ENCODE assay signal across 9 cellular contexts in the genomic region with DNA sequence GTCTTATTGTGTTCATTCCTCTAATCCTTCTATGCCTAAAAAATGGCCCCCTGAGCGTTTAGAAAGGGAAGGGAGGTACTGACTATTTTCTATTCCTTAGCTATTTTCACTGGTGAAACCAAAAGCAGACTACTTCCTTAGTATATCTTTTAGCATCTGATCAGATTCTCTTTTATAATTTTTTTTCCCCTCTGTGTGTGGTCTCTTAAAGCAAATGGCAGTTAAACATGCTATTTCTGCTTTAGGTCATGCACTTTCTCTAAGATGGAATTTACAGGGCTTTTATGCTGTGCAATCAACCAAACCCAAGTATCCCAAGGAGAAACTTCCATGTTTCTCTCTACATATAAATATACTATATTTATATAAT. TPM values are rescaled to one million over a fixed set of nuclear protein-coding genes. Genes with fewer than 3 reads are reported as not detected.
DNase-seq lines count a peak whose midpoint lies in the region; ATAC-seq and TF ChIP-seq lines count a peak whose summit lies in the region.
"Had no signal": no experiment of that assay in that cellular context is flagged by ENCODE, and none has a peak within 500 bp of the region (broad histone marks: within the 10 kb centered on the region; RNA-seq: fewer than 3 reads in every experiment).

No MANE protein-coding gene starts in this region.

- CTCF ChIA-PET in naive thymus-derived CD4-positive, alpha-beta T cell (lab: Charles Lee) = interaction anchor here (0.6 to 3.4 kb wide), 3 partner anchors 9 to 96 kb away, joined by 3 to 23 read pairs (median 10); a partner anchor contains a TSS
- CTCF ChIA-PET in activated CD4-positive, alpha-beta memory T cell treated with anti-CD3 and anti-CD28 coated beads, Interleukin-2, amount 10 ng/mL, durations not matched to agents 7 days and 5 days (lab: Charles Lee) = no interaction called here

- peak overlapping the region; percentile 48 to 91 (median 78) for H3K4me3 Mint-ChIP-seq in naive thymus-derived CD4-positive, alpha-beta T cell
- H3K4me3 Mint-ChIP-seq in activated CD4-positive, alpha-beta memory T cell treated with anti-CD3 and anti-CD28 coated beads, Interleukin-2, amount 10 ng/mL, durations not matched to agents 7 days and 5 days = no peak overlapping the region
- H3K4me3 Mint-ChIP-seq in activated T-helper 2 cell treated with anti-CD3 and anti-CD28 coated beads, Interferon-gamma antibody, Interleukin-2, Interleukin-4, amounts not matched to agents 10 μg/mL and 5 μg/mL and 100 μg/mL, durations not matched to agents 14 hours and 24 hours and 36 hours (ENCODE audit: low read depth) = no peak overlapping the region

- peak overlapping the region; percentile 86 for H3K27ac ChIP-seq in ACC112 (ENCODE audit: low read depth, low read length)
- H3K27ac ChIP-seq in KOPT-K1 (ENCODE audit: low read depth, low read length, poor library complexity, severe bottlenecking) = peak overlapping the region; percentile 68
- H3K27ac ChIP-seq in coronary artery = peak overlapping the region; percentile 49 to 80
- peak overlapping the region; percentile 83 for H3K27ac ChIP-seq in naive thymus-derived CD4-positive, alpha-beta T cell (ENCODE audit: low read depth, low read length)

- intact Hi-C loops in naive thymus-derived CD4-positive, alpha-beta T cell (cut with micrococcal nuclease) = loop anchor here in 1 of 2 donors (2.0 kb wide), 1 partner anchor 14 kb away; no protein-coding TSS in a partner anchor
- intact Hi-C loops in activated T-helper 2 cell treated with anti-CD3 and anti-CD28 coated beads, Interferon-gamma antibody, Interleukin-2, Interleukin-4, amounts not matched to agents 10 μg/mL and 5 μg/mL and 100 μg/mL, durations not matched to agents 14 hours and 24 hours and 36 hours (cut with micrococcal nuclease) = loop anchor here (5.0 kb wide), 2 partner anchors 36 to 359 kb away; no protein-coding TSS in a partner anchor

- H3K9me3 Mint-ChIP-seq in naive thymus-derived CD4-positive, alpha-beta T cell = peaks cover 0 to 5% (median 0%) of the 10 kb centered on the region in 11 donors
- H3K9me3 Mint-ChIP-seq in activated CD4-positive, alpha-beta memory T cell treated with anti-CD3 and anti-CD28 coated beads, Interleukin-2, amount 10 ng/mL, durations not matched to agents 7 days and 5 days = no peaks in the 10 kb centered on the region
- H3K9me3 Mint-ChIP-seq in activated T-helper 2 cell treated with anti-CD3 and anti-CD28 coated beads, Interferon-gamma antibody, Interleukin-2, Interleukin-4, amounts not matched to agents 10 μg/mL and 5 μg/mL and 100 μg/mL, durations not matched to agents 14 hours and 24 hours and 36 hours = no peaks in the 10 kb centered on the region

- H3K9me3 ChIP-seq in KOPT-K1 (ENCODE audit: insufficient read depth, low read length, poor library complexity, severe bottlenecking) = no peaks in the 10 kb centered on the region
- no peaks in the 10 kb centered on the region for H3K9me3 ChIP-seq in naive thymus-derived CD4-positive, alpha-beta T cell (ENCODE audit: control insufficient read depth in 2 of 3, low read length in 3 of 3)

- H3K27ac Mint-ChIP-seq in naive thymus-derived CD4-positive, alpha-beta T cell = peak overlapping the region; percentile 38 to 99 (median 97)
- H3K27ac Mint-ChIP-seq in activated CD4-positive, alpha-beta memory T cell treated with anti-CD3 and anti-CD28 coated beads, Interleukin-2, amount 10 ng/mL, durations not matched to agents 7 days and 5 days = no peak overlapping the region
- no peak overlapping the region for H3K27ac Mint-ChIP-seq in activated T-helper 2 cell treated with anti-CD3 and anti-CD28 coated beads, Interferon-gamma antibody, Interleukin-2, Interleukin-4, amounts not matched to agents 10 μg/mL and 5 μg/mL and 100 μg/mL, durations not matched to agents 14 hours and 24 hours and 36 hours

- TF ChIP-seq CTCF in coronary artery (IDR thresholded peaks at IDR 0.05) = no peak

- peak overlapping the region; percentile 99 for H2AFZ ChIP-seq in ACC112 (ENCODE audit: low read length, unreplicated experiment)

- H3K4me3 ChIP-seq in ACC112 (ENCODE audit: low read depth, low read length) (peak overlapping the region; percentile 83), coronary artery (peak overlapping the region; percentile 67)
- peak overlapping the region; percentile 9 for H3K4me3 ChIP-seq in naive thymus-derived CD4-positive, alpha-beta T cell (ENCODE audit: low read length)

- no peaks in the 10 kb centered on the region for H3K79me2 ChIP-seq in ACC112 (ENCODE audit: control insufficient read depth, insufficient read depth, low read length, unreplicated experiment)

- no peaks in the 10 kb centered on the region for H3K27me3 ChIP-seq in ACC112 (ENCODE audit: insufficient read depth, low read length)
- H3K27me3 ChIP-seq in naive thymus-derived CD4-positive, alpha-beta T cell (ENCODE audit: control insufficient read depth in 2 of 2, insufficient read depth in 2 of 2, low read length in 2 of 2) = no peaks in the 10 kb centered on the region

- DNase-seq in coronary artery (ENCODE audit: low spot score) = no peak
- DNase-seq in naive thymus-derived CD4-positive, alpha-beta T cell = peak in 2 of 9 donors; percentile 25 to 30
- DNase-seq in activated CD4-positive, alpha-beta memory T cell treated with anti-CD3 and anti-CD28 coated beads, Interleukin-2, amount 10 ng/mL, durations not matched to agents 7 days and 5 days = no peak
- DNase-seq in NCI-H2081 (lab: John Stamatoyannopoulos, UW) = no peak
- no peak for DNase-seq in AG08395 (ENCODE audit: low spot score)
- no peak for DNase-seq in activated T-helper 2 cell treated with anti-CD3 and anti-CD28 coated beads, Interferon-gamma antibody, Interleukin-2, Interleukin-4, amounts not matched to agents 10 μg/mL and 5 μg/mL and 100 μg/mL, durations not matched to agents 14 hours and 24 hours and 36 hours (ENCODE audit: low spot score)
- DNase-seq: NCI-H446 had no signal

- H3K27me3 Mint-ChIP-seq in naive thymus-derived CD4-positive, alpha-beta T cell = peaks cover 0 to 36% (median 0%) of the 10 kb centered on the region in 5 donors
- peaks cover 39% of the 10 kb centered on the region for H3K27me3 Mint-ChIP-seq in activated CD4-positive, alpha-beta memory T cell treated with anti-CD3 and anti-CD28 coated beads, Interleukin-2, amount 10 ng/mL, durations not matched to agents 7 days and 5 days
- H3K27me3 Mint-ChIP-seq in activated T-helper 2 cell treated with anti-CD3 and anti-CD28 coated beads, Interferon-gamma antibody, Interleukin-2, Interleukin-4, amounts not matched to agents 10 μg/mL and 5 μg/mL and 100 μg/mL, durations not matched to agents 14 hours and 24 hours and 36 hours (ENCODE audit: low read depth) = peaks cover 49% of the 10 kb centered on the region

- H3K4me1 Mint-ChIP-seq in naive thymus-derived CD4-positive, alpha-beta T cell = peaks cover 41 to 90% (median 76%) of the 10 kb centered on the region in 7 donors
- peaks cover 34% of the 10 kb centered on the region for H3K4me1 Mint-ChIP-seq in activated CD4-positive, alpha-beta memory T cell treated with anti-CD3 and anti-CD28 coated beads, Interleukin-2, amount 10 ng/mL, durations not matched to agents 7 days and 5 days
- H3K4me1 Mint-ChIP-seq in activated T-helper 2 cell treated with anti-CD3 and anti-CD28 coated beads, Interferon-gamma antibody, Interleukin-2, Interleukin-4, amounts not matched to agents 10 μg/mL and 5 μg/mL and 100 μg/mL, durations not matched to agents 14 hours and 24 hours and 36 hours (ENCODE audit: low read depth) = peaks cover 35% of the 10 kb centered on the region

- no peaks in the 10 kb centered on the region for H3K36me3 ChIP-seq in ACC112 (ENCODE audit: insufficient read depth, low read length)
- H3K36me3 ChIP-seq in KOPT-K1 (ENCODE audit: insufficient read depth, low read length) = no peaks in the 10 kb centered on the region
- no peaks in the 10 kb centered on the region for H3K36me3 ChIP-seq in naive thymus-derived CD4-positive, alpha-beta T cell (ENCODE audit: control insufficient read depth in 2 of 3, insufficient read depth in 3 of 3, low read length in 3 of 3)

- peaks cover 0 to 5% (median 0%) of the 10 kb centered on the region in 5 donors for H3K36me3 Mint-ChIP-seq in naive thymus-derived CD4-positive, alpha-beta T cell
- peaks cover 9% of the 10 kb centered on the region for H3K36me3 Mint-ChIP-seq in activated CD4-positive, alpha-beta memory T cell treated with anti-CD3 and anti-CD28 coated beads, Interleukin-2, amount 10 ng/mL, durations not matched to agents 7 days and 5 days (ENCODE audit: low read depth)
- H3K36me3 Mint-ChIP-seq in activated T-helper 2 cell treated with anti-CD3 and anti-CD28 coated beads, Interferon-gamma antibody, Interleukin-2, Interleukin-4, amounts not matched to agents 10 μg/mL and 5 μg/mL and 100 μg/mL, durations not matched to agents 14 hours and 24 hours and 36 hours (ENCODE audit: low read depth) = no peaks in the 10 kb centered on the region

- peaks cover 16% of the 10 kb centered on the region for H3K4me1 ChIP-seq in ACC112 (ENCODE audit: control insufficient read depth, insufficient read depth, low read length, unreplicated experiment)
- H3K4me1 ChIP-seq in naive thymus-derived CD4-positive, alpha-beta T cell (ENCODE audit: control insufficient read depth in 2 of 2, insufficient read depth in 2 of 2, low read length in 2 of 2) = peaks cover 40 to 59% of the 10 kb centered on the region in 2 donors

- POLR2A ChIA-PET in naive thymus-derived CD4-positive, alpha-beta T cell (lab: Charles Lee) = interaction anchor here (0.7 to 5.3 kb wide), 2 partner anchors 8 to 66 kb away, joined by 4 to 128 read pairs; a partner anchor contains a TSS
- POLR2A ChIA-PET in activated CD4-positive, alpha-beta memory T cell treated with anti-CD3 and anti-CD28 coated beads, Interleukin-2, amount 10 ng/mL, durations not matched to agents 7 days and 5 days (lab: Charles Lee) = interaction anchor here (1.0 to 3.1 kb wide), 2 partner anchors 10 to 12 kb away, joined by 3 to 46 read pairs; a partner anchor contains a TSS

- ATAC-seq in naive thymus-derived CD4-positive, alpha-beta T cell = peak; percentile 32

RNA-seq across cellular contexts. Expression of a gene that starts 10.0 kb away (rescaled TPM):
- total RNA-seq in naive thymus-derived CD4-positive, alpha-beta T cell = 100 to 1,000 TPM; 190 to 733 (median 412) TPM
- polyA plus RNA-seq in naive thymus-derived CD4-positive, alpha-beta T cell = 1,000 to 10,000 TPM; 1,112 to 1,479 TPM
- total RNA-seq in activated CD4-positive, alpha-beta memory T cell treated with anti-CD3 and anti-CD28 coated beads, Interleukin-2, amount 10 ng/mL, durations not matched to agents 7 days and 5 days = 100 to 1,000 TPM; 226 to 227 TPM
- total RNA-seq in activated T-helper 2 cell treated with anti-CD3 and anti-CD28 coated beads, Interferon-gamma antibody, Interleukin-2, Interleukin-4, amounts not matched to agents 10 μg/mL and 5 μg/mL and 100 μg/mL, durations not matched to agents 14 hours and 24 hours and 36 hours = 48.7 and 54.4 TPM in 2 replicates

Comparison
In these comparisons a context has a peak if more than half of its experiments do, and no peak if none do; other contexts are left out.
1. H3K4me3 ChIP-seq: peak in every context shown above with its lines; median percentile 83 in ACC112; 67 in coronary artery; 9 in naive thymus-derived CD4-positive, alpha-beta T cell.
2. H3K27ac Mint-ChIP-seq: peak in naive thymus-derived CD4-positive, alpha-beta T cell (9 of 9); none in activated CD4-positive, alpha-beta memory T cell treated with anti-CD3 and anti-CD28 coated beads, Interleukin-2, amount 10 ng/mL, durations not matched to agents 7 days and 5 days (single experiment) and activated T-helper 2 cell treated with anti-CD3 and anti-CD28 coated beads, Interferon-gamma antibody, Interleukin-2, Interleukin-4, amounts not matched to agents 10 μg/mL and 5 μg/mL and 100 μg/mL, durations not matched to agents 14 hours and 24 hours and 36 hours (single experiment).
3. H3K4me3 Mint-ChIP-seq: peak in naive thymus-derived CD4-positive, alpha-beta T cell (10 of 10); none in activated CD4-positive, alpha-beta memory T cell treated with anti-CD3 and anti-CD28 coated beads, Interleukin-2, amount 10 ng/mL, durations not matched to agents 7 days and 5 days (single experiment) and activated T-helper 2 cell treated with anti-CD3 and anti-CD28 coated beads, Interferon-gamma antibody, Interleukin-2, Interleukin-4, amounts not matched to agents 10 μg/mL and 5 μg/mL and 100 μg/mL, durations not matched to agents 14 hours and 24 hours and 36 hours (single experiment).
4. Peak in every context shown above with its lines, with median percentiles within 50 percentile points of each other: H3K27ac ChIP-seq.